In the genomic region with DNA sequence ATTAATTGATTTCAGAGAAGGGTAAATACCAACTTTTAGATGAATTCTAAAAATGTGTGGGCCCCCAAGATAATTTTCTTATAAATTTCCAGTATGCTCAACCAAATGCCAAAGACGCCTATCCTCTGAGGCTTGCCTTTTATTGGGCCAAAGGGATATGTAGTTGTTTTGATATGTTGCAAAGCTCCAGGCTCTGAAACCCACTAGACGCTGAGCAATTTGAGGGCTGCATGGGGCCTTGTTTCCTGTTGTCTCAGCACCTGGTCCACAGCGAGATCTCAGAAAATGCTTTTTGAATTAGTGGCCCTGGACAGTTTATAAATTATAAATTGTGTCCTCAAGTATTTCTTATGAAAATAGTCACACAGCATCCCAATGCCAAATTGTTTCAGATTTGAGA, we compare ENCODE assay signal across 15 cellular contexts.
"Had no signal": no experiment of that assay in that cellular context is flagged by ENCODE, and none has a peak within 500 bp of the region (broad histone marks: within the 10 kb centered on the region; RNA-seq: fewer than 3 reads in every experiment).

No MANE protein-coding gene starts in this region.

- H3K27ac ChIP-seq: cardiac muscle cell, dorsolateral prefrontal cortex, suprapubic skin, upper lobe of left lung had no signal

- H3K4me3 ChIP-seq: cardiac muscle cell, dorsolateral prefrontal cortex, suprapubic skin, upper lobe of left lung had no signal

- H3K4me1 ChIP-seq: suprapubic skin, upper lobe of left lung had no signal

- H3K36me3 ChIP-seq: cardiac muscle cell, suprapubic skin, upper lobe of left lung had no signal

- H3K9me3 ChIP-seq: suprapubic skin, upper lobe of left lung had no signal

- ATAC-seq: activated naive CD8-positive, alpha-beta T cell treated with anti-CD3 and anti-CD28 coated beads, Interleukin-2, amount 50 U/mL, for 24 hours; activated T-helper 17 cell treated with anti-CD3 and anti-CD28 coated beads, Interleukin-2, amount 50 U/mL, for 72 hours; left lobe of liver; T-cell had no signal

- DNase-seq: activated CD4-positive, CD25-positive, alpha-beta regulatory T cell treated with anti-CD3 and anti-CD28 coated beads, Interleukin-2, amount 50 U/mL, for 72 hours; activated naive CD4-positive, alpha-beta T cell treated with Interleukin-2 at 50 U/mL for 16 hours; activated naive CD8-positive, alpha-beta T cell treated with anti-CD3 and anti-CD28 coated beads, Interleukin-2, amount 50 U/mL, for 24 hours; dorsolateral prefrontal cortex; erythroblast; midbrain; naive B cell; small intestine; T-cell; T-helper 9 cell had no signal

- H3K27me3 ChIP-seq: cardiac muscle cell, dorsolateral prefrontal cortex, suprapubic skin, upper lobe of left lung had no signal
